In the genomic region with DNA sequence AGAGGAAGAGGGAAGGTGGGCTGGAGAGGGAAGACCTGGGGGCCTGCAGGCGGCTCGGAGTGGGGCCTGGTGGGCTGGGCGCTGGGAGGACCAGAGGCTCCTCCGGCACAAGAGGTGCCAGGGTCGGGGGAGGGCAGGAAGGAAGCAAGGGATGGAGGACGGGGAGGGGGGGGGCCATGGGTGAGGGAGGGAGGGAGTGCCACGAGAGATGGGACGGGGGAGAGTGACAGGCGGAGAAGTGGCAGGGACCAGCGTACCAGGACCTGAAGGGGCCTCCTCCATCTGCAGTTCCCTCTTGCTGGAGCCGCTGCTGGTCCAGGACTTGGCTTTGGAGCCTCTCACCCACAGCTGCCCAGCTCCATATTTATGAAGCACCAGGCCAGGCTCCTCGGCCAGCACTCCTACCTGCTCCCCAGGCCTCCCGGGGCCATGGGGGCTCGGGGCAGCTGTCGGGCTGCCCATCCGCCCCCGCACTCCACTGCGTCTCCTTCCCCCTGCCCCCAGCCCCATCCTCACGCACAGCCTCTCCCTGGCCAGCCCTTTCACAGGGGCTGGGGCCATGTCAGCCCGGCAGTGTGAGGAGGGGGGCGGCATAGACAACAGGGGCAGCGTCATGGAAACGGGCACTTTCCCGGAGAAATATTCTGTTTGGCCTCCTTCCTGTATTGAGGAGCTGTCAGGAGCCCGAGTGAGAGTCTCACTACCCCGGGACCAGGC, we compare ENCODE assay signal across 13 cellular contexts.
"Had no signal": no experiment of that assay in that cellular context is flagged by ENCODE, and none has a peak within 500 bp of the region (broad histone marks: within the 10 kb centered on the region; RNA-seq: fewer than 3 reads in every experiment).

No MANE protein-coding gene starts in this region.

- H3K9me3 Mint-ChIP-seq: activated naive CD4-positive, alpha-beta T cell treated with anti-CD3 and anti-CD28 coated beads, Interleukin-2, amount 10 ng/mL, durations not matched to agents 7 days and 5 days; mesothelial cell of epicardium; stimulated activated effector memory CD8-positive, alpha-beta T cell treated with anti-CD3 and anti-CD28 coated beads, Interleukin-12 subunit alpha, Interleukin-12 subunit beta, amount 100 ng/mL, for 72 hours had no signal

- H3K4me1 Mint-ChIP-seq: activated naive CD4-positive, alpha-beta T cell treated with anti-CD3 and anti-CD28 coated beads, Interleukin-2, amount 10 ng/mL, durations not matched to agents 7 days and 5 days; stimulated activated effector memory CD8-positive, alpha-beta T cell treated with anti-CD3 and anti-CD28 coated beads, Interleukin-12 subunit alpha, Interleukin-12 subunit beta, amount 100 ng/mL, for 72 hours had no signal

- H3K36me3 Mint-ChIP-seq: activated naive CD4-positive, alpha-beta T cell treated with anti-CD3 and anti-CD28 coated beads, Interleukin-2, amount 10 ng/mL, durations not matched to agents 7 days and 5 days; mesothelial cell of epicardium; stimulated activated effector memory CD8-positive, alpha-beta T cell treated with anti-CD3 and anti-CD28 coated beads, Interleukin-12 subunit alpha, Interleukin-12 subunit beta, amount 100 ng/mL, for 72 hours had no signal

- H3K9me3 ChIP-seq: ascending aorta, esophagus muscularis mucosa, lower lobe of right lung, pancreas, thoracic aorta had no signal

- H3K27ac Mint-ChIP-seq: activated naive CD4-positive, alpha-beta T cell treated with anti-CD3 and anti-CD28 coated beads, Interleukin-2, amount 10 ng/mL, durations not matched to agents 7 days and 5 days; mesothelial cell of epicardium; stimulated activated effector memory CD8-positive, alpha-beta T cell treated with anti-CD3 and anti-CD28 coated beads, Interleukin-12 subunit alpha, Interleukin-12 subunit beta, amount 100 ng/mL, for 72 hours had no signal

- H3K4me3 Mint-ChIP-seq: activated naive CD4-positive, alpha-beta T cell treated with anti-CD3 and anti-CD28 coated beads, Interleukin-2, amount 10 ng/mL, durations not matched to agents 7 days and 5 days; mesothelial cell of epicardium; stimulated activated effector memory CD8-positive, alpha-beta T cell treated with anti-CD3 and anti-CD28 coated beads, Interleukin-12 subunit alpha, Interleukin-12 subunit beta, amount 100 ng/mL, for 72 hours had no signal

- DNase-seq: activated CD4-positive, alpha-beta T cell treated with anti-CD3 and anti-CD28 coated beads for 1 hour; activated CD4-positive, alpha-beta T cell treated with anti-CD3 and anti-CD28 coated beads, Interleukin-2, amount 50 U/mL, for 4 hours; activated naive CD4-positive, alpha-beta T cell treated with anti-CD3 and anti-CD28 coated beads, Interleukin-2, amount 10 ng/mL, durations not matched to agents 7 days and 5 days; activated T-cell treated with anti-CD3 and anti-CD28 coated beads for 4 hours; lower lobe of right lung; T-helper 1 cell; T1000 had no signal

- H3K36me3 ChIP-seq: ascending aorta, esophagus muscularis mucosa, pancreas, thoracic aorta had no signal

- H3K27me3 ChIP-seq: ascending aorta, pancreas had no signal

- H3K4me3 ChIP-seq: ascending aorta, esophagus muscularis mucosa, lower lobe of right lung, pancreas, thoracic aorta had no signal

- H3K27ac ChIP-seq: ascending aorta, esophagus muscularis mucosa, lower lobe of right lung, pancreas, thoracic aorta had no signal
